In the genomic region with DNA sequence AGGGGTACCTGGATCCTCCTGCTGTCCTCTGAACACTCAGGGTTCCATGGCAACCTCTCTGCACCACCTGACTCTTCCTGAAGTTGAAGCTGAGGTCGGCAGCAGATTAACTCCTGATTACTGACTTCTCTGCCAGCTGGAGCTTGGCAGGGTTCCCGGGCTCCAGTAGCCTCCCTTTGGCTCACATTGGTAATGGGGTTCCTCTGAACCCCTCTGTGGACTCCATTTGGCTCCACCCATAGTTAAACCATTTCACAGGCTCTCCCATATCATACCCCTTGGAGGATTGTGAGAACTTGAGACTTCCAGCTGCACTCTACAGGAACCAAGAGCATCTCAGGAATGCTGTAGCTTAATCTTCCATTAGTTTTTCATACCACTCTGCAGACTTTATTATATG, we compare ENCODE assay signal across 13 cellular contexts.
"Had no signal": no experiment of that assay in that cellular context is flagged by ENCODE, and none has a peak within 500 bp of the region (broad histone marks: within the 10 kb centered on the region; RNA-seq: fewer than 3 reads in every experiment).

No MANE protein-coding gene starts in this region.

- H3K9me3 ChIP-seq: ascending aorta, testis, upper lobe of left lung had no signal

- H3K27ac ChIP-seq: ascending aorta, epithelial cell of prostate, neural progenitor cell, spleen, testis, upper lobe of left lung had no signal

- DNase-seq: activated naive CD4-positive, alpha-beta T cell treated with Interleukin-2 at 50 U/mL for 16 hours; activated T-cell treated with anti-CD3 and anti-CD28 coated beads for 4 hours; midbrain; naive B cell; spleen; stimulated activated naive CD8-positive, alpha-beta T cell treated with anti-CD3 and anti-CD28 coated beads, Interleukin-15, amount 100 ng/mL, for 72 hours; testis; upper lobe of left lung had no signal

- H3K36me3 ChIP-seq: ascending aorta, neural progenitor cell, spleen, upper lobe of left lung had no signal

- ATAC-seq: activated T-helper 17 cell treated with anti-CD3 and anti-CD28 coated beads, Interleukin-2, amount 50 U/mL, for 72 hours; sciatic nerve; stimulated activated naive CD8-positive, alpha-beta T cell treated with anti-CD3 and anti-CD28 coated beads, Interleukin-15, amount 100 ng/mL, for 72 hours had no signal

- H3K9ac ChIP-seq: neural progenitor cell had no signal

- H3K4me3 ChIP-seq: ascending aorta, neural progenitor cell, spleen, testis, upper lobe of left lung had no signal
